11 cellular contexts compared by ENCODE assay signal in the genomic region with DNA sequence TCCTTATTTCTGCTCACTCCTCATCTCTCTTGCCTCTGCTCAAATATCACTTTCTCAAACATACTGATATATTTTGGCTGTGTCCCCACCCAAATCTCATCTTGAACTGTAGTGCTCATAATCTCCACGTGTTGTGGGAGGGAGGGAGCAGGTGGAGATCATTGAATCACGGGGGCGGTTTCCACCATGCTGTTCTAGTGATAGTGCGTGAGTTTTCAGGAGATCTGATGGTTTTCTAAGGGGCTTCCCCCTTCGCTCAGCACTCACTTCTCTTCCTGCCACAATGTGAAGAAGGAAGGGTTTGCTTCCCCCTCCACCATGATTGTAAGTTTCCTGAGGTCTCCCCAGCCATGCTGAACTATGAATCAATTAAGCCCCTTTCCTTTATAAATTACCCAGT. TPM values are rescaled to one million over a fixed set of nuclear protein-coding genes. Genes with fewer than 3 reads are reported as not detected.
DNase-seq lines count a peak whose midpoint lies in the region; ATAC-seq, FAIRE-seq and TF ChIP-seq lines count a peak whose summit lies in the region.
"Had no signal": no experiment of that assay in that cellular context is flagged by ENCODE, and none has a peak within 500 bp of the region (broad histone marks: within the 10 kb centered on the region; RNA-seq: fewer than 3 reads in every experiment).

No MANE protein-coding gene starts in this region.

- no peak overlapping the region for H3K4me3 Mint-ChIP-seq in CD8-positive, alpha-beta T cell
- peak overlapping the region; percentile 26 for H3K4me3 Mint-ChIP-seq in activated naive CD4-positive, alpha-beta T cell treated with anti-CD3 and anti-CD28 coated beads, Interleukin-2, amount 50 U/mL, for 24 hours

- H2AFZ ChIP-seq in OCI-LY3 (ENCODE audit: low read depth, low read length) = no peak overlapping the region

- peak; percentile 50 for ATAC-seq in CD8-positive, alpha-beta T cell
- ATAC-seq in GM18511 (IDR thresholded peaks at IDR 0.05; ENCODE audit: unreplicated experiment) = no peak
- ATAC-seq: Right ventricle myocardium inferior had no signal

- H3K27me3 ChIP-seq in CD8-positive, alpha-beta T cell (ENCODE audit: insufficient read depth, low read length) = no peaks in the 10 kb centered on the region
- H3K27me3 ChIP-seq in OCI-LY3 (ENCODE audit: low read depth, low read length) = no peaks in the 10 kb centered on the region
- no peaks in the 10 kb centered on the region for H3K27me3 ChIP-seq in WERI-Rb-1 (ENCODE audit: insufficient read depth, low read depth, severe bottlenecking)

- no peaks in the 10 kb centered on the region for H3K36me3 ChIP-seq in CD8-positive, alpha-beta T cell (ENCODE audit: insufficient read depth, low read length)
- peaks cover 13% of the 10 kb centered on the region for H3K36me3 ChIP-seq in OCI-LY3 (replicated peaks; ENCODE audit: low read depth, low read length)
- H3K36me3 ChIP-seq in WERI-Rb-1 = peaks cover 23% of the 10 kb centered on the region

- no peak for FAIRE-seq in HTR-8/SVneo (lab: Jason Lieb, UNC)

- H3K9ac ChIP-seq in OCI-LY3 (ENCODE audit: low read length) = no peak overlapping the region

- H3K9me3 ChIP-seq in CD8-positive, alpha-beta T cell (ENCODE audit: low read length) = no peaks in the 10 kb centered on the region
- H3K9me3 ChIP-seq in OCI-LY3 (ENCODE audit: insufficient read depth, low read length) (no peaks in the 10 kb centered on the region), WERI-Rb-1 (ENCODE audit: severe bottlenecking) (no peaks in the 10 kb centered on the region)

- no peak for DNase-seq in CD8-positive, alpha-beta T cell
- peak; percentile 72 for DNase-seq in stimulated activated CD4-positive, alpha-beta T cell treated with anti-CD3 and anti-CD28 coated beads, Interleukin-15, amount 100 ng/mL, for 24 hours
- DNase-seq in putamen (ENCODE audit: low spot score) (no peak), HTR-8/SVneo (ENCODE audit: insufficient read length, low spot score) (no peak), WERI-Rb-1 (no peak)
- DNase-seq: NCI-H1417 treated with DMSO at 0.1 percent for 48 hours, NCI-H69 had no signal

- no peak overlapping the region for H3K4me3 ChIP-seq in CD8-positive, alpha-beta T cell (ENCODE audit: low read depth, low read length)
- peak overlapping the region; percentile 21; the same call in 1 of the 2 replicates for H3K4me3 ChIP-seq in OCI-LY3 (ENCODE audit: low read length)
- no peak overlapping the region for H3K4me3 ChIP-seq in WERI-Rb-1 (ENCODE audit: low read depth, low read length)

- no peak for TF ChIP-seq CTCF in CD8-positive, alpha-beta T cell (IDR thresholded peaks at IDR 0.05)
- TF ChIP-seq CTCF in OCI-LY3 (IDR thresholded peaks at IDR 0.05; ENCODE audit: low read depth, low read length) (no peak), WERI-Rb-1 (IDR thresholded peaks at IDR 0.05; ENCODE audit: low read depth, low read length) (no peak)

- intact Hi-C loops in CD8-positive, alpha-beta T cell (cut with DNase I, micrococcal nuclease) = no loop called here

- no peaks in the 10 kb centered on the region for H4K20me1 ChIP-seq in OCI-LY3 (ENCODE audit: insufficient read depth, low read length)

- no peaks in the 10 kb centered on the region for H3K9me3 Mint-ChIP-seq in CD8-positive, alpha-beta T cell
- peaks cover 15% of the 10 kb centered on the region for H3K9me3 Mint-ChIP-seq in activated naive CD4-positive, alpha-beta T cell treated with anti-CD3 and anti-CD28 coated beads, Interleukin-2, amount 50 U/mL, for 24 hours

- H3K36me3 Mint-ChIP-seq in CD8-positive, alpha-beta T cell = peaks cover 52% of the 10 kb centered on the region
- peaks cover 27% of the 10 kb centered on the region for H3K36me3 Mint-ChIP-seq in activated naive CD4-positive, alpha-beta T cell treated with anti-CD3 and anti-CD28 coated beads, Interleukin-2, amount 50 U/mL, for 24 hours

- H3K27ac ChIP-seq in CD8-positive, alpha-beta T cell (ENCODE audit: low read depth, low read length) = no peak overlapping the region
- peak overlapping the region; percentile 49 for H3K27ac ChIP-seq in OCI-LY3 (ENCODE audit: low read length)
- no peak overlapping the region for H3K27ac ChIP-seq in WERI-Rb-1

- peaks cover 28% of the 10 kb centered on the region for H3K4me1 Mint-ChIP-seq in CD8-positive, alpha-beta T cell (ENCODE audit: low read depth)
- peaks cover 33% of the 10 kb centered on the region for H3K4me1 Mint-ChIP-seq in activated naive CD4-positive, alpha-beta T cell treated with anti-CD3 and anti-CD28 coated beads, Interleukin-2, amount 50 U/mL, for 24 hours

- H3K27ac Mint-ChIP-seq in CD8-positive, alpha-beta T cell = peak overlapping the region; percentile 5
- peak overlapping the region; percentile 94 for H3K27ac Mint-ChIP-seq in activated naive CD4-positive, alpha-beta T cell treated with anti-CD3 and anti-CD28 coated beads, Interleukin-2, amount 50 U/mL, for 24 hours

- H3K27me3 Mint-ChIP-seq in CD8-positive, alpha-beta T cell (ENCODE audit: low read depth) = no peaks in the 10 kb centered on the region
- no peaks in the 10 kb centered on the region for H3K27me3 Mint-ChIP-seq in activated naive CD4-positive, alpha-beta T cell treated with anti-CD3 and anti-CD28 coated beads, Interleukin-2, amount 50 U/mL, for 24 hours

- peaks cover 21% of the 10 kb centered on the region for H3K4me1 ChIP-seq in CD8-positive, alpha-beta T cell (ENCODE audit: insufficient read depth, low read length)
- H3K4me1 ChIP-seq in OCI-LY3 (ENCODE audit: low read length) = peaks cover 38% of the 10 kb centered on the region

- peak overlapping the region; percentile 46 for H3K4me2 ChIP-seq in OCI-LY3 (ENCODE audit: low read length)

- CTCF ChIA-PET in CD8-positive, alpha-beta T cell (lab: Charles Lee) = no interaction called here

- POLR2A ChIA-PET in CD8-positive, alpha-beta T cell (lab: Charles Lee) = interaction anchor here (1.0 kb wide), 1 partner anchor 31 kb away, joined by 4 read pairs; no protein-coding TSS in a partner anchor

- H3K79me2 ChIP-seq in OCI-LY3 (ENCODE audit: low read length) = no peaks in the 10 kb centered on the region

RNA-seq across cellular contexts. Expression of gene ZBTB8OS, which starts 26.6 kb away (rescaled TPM):
- total RNA-seq in CD8-positive, alpha-beta T cell = 10 to 100 TPM; 25.9 to 26.8 TPM

RNA-seq across cellular contexts. Expression of gene RBBP4, which starts 27.2 kb away (rescaled TPM):
- 100 to 1,000 TPM; 109 to 121 TPM for total RNA-seq in CD8-positive, alpha-beta T cell
